ENCODE assay signal across 8 cellular contexts in the genomic region with DNA sequence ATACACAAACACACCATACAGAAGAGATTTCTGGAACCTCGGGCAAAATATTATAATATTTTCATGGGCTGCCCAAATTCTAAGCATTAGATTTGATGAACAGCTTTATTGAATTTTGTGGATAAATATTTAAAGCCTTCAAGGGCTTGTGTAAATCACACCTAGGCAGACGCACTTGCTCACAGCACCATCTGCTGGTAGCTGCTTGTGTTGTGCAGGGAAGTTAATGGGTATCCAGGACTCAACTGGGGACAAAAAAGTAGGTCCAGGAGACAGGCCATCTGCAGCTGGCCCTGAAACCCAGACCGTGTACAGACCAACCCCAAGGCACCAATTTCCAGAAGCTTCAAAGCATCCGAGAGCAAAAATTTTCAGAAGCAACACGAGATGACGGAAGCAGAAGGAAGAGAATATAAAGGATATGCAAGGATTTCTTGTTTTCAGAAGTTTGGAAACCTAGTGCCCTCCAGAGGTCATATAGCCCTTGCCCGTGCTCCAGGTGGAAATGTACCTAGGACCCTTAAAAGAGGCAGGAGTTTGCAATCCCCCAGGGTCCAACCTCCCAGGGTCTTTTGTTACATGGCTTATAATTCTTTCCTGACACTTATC.
DNase-seq lines count a peak whose midpoint lies in the region; ATAC-seq, FAIRE-seq and TF ChIP-seq lines count a peak whose summit lies in the region.

No MANE protein-coding gene starts in this region.

- H3K4me1 ChIP-seq in Loucy (ENCODE audit: insufficient read depth, low read length, poor library complexity, severe bottlenecking) (no peaks in the 10 kb centered on the region), SJCRH30 (no peaks in the 10 kb centered on the region), endothelial cell of umbilical vein (ENCODE audit: control insufficient read depth, extremely low read depth, insufficient read depth, low read length) (no peaks in the 10 kb centered on the region), uterus (no peaks in the 10 kb centered on the region)

- peak; percentile 11 for DNase-seq in Daoy (ENCODE audit: low read depth)
- peak; percentile 53 to 80 for DNase-seq in SJCRH30
- peak; percentile 48 for DNase-seq in endothelial cell of umbilical vein (ENCODE audit: low read depth, low spot score)
- peak; percentile 81 for DNase-seq in midbrain (lab: John Stamatoyannopoulos, UW)
- peak in 1 of 2 donors; percentile 24 for DNase-seq in uterus

- dilution Hi-C loops in endothelial cell of umbilical vein (cut with MboI; ENCODE audit: extremely low pct_ligation_motif_present, low sequenced_read_pairs): no loop called here

- no peaks in the 10 kb centered on the region for H3F3A ChIP-seq in Loucy (ENCODE audit: low read depth)

- H4K20me1 ChIP-seq in Loucy (ENCODE audit: insufficient read depth, low read length, poor library complexity, severe bottlenecking) (no peaks in the 10 kb centered on the region), endothelial cell of umbilical vein (replicated peaks; ENCODE audit: control insufficient read depth, extremely low read depth, insufficient read depth, low read length) (no peaks in the 10 kb centered on the region)

- CTCF ChIA-PET in endothelial cell of umbilical vein (lab: Charles Lee): interaction anchor here (0.6 to 8.2 kb wide), 9 partner anchors 9 to 721 kb away, joined by 3 to 113 read pairs (median 3); no protein-coding TSS in a partner anchor

- ATAC-seq in GM21447 (IDR thresholded peaks at IDR 0.05; ENCODE audit: unreplicated experiment) (peak; percentile 55), GM18873 (IDR thresholded peaks at IDR 0.05; ENCODE audit: low FRiP score, unreplicated experiment) (no peak)

- H3K9me2 ChIP-seq in Loucy (replicated peaks; ENCODE audit: low read depth, low read length): no peaks in the 10 kb centered on the region

- no peaks in the 10 kb centered on the region for H3K27me3 ChIP-seq in Loucy (ENCODE audit: insufficient read depth, low read length, poor library complexity, severe bottlenecking)
- no peaks in the 10 kb centered on the region for H3K27me3 ChIP-seq in SJCRH30
- H3K27me3 ChIP-seq in endothelial cell of umbilical vein (ENCODE audit: control insufficient read depth in 2 of 2, insufficient read depth in 2 of 2, low read length in 2 of 2): no peaks in the 10 kb centered on the region
- H3K27me3 ChIP-seq in uterus: no peaks in the 10 kb centered on the region

- H3K9ac ChIP-seq in Loucy (ENCODE audit: low read depth, low read length, poor library complexity, severe bottlenecking) (no peak overlapping the region), endothelial cell of umbilical vein (replicated peaks; ENCODE audit: extremely low read depth, insufficient read depth, low read length) (no peak overlapping the region)

- no peaks in the 10 kb centered on the region for H3K79me2 ChIP-seq in Loucy (ENCODE audit: insufficient read depth, low read length)
- H3K79me2 ChIP-seq in endothelial cell of umbilical vein (ENCODE audit: control insufficient read depth, insufficient read depth, low read length): no peaks in the 10 kb centered on the region

- H3K4me2 ChIP-seq in Loucy (ENCODE audit: low read depth, low read length, poor library complexity, severe bottlenecking) (no peak overlapping the region), endothelial cell of umbilical vein (ENCODE audit: insufficient read depth, low read length) (no peak overlapping the region)

- no peaks in the 10 kb centered on the region for H3K9me3 ChIP-seq in Loucy (ENCODE audit: insufficient read depth, low read depth, low read length)
- no peaks in the 10 kb centered on the region for H3K9me3 ChIP-seq in SJCRH30 (replicated peaks)
- H3K9me3 ChIP-seq in endothelial cell of umbilical vein (replicated peaks; ENCODE audit: control insufficient read depth, insufficient read depth, low read length): no peaks in the 10 kb centered on the region
- H3K9me3 ChIP-seq in uterus: no peaks in the 10 kb centered on the region

- no peak for TF ChIP-seq POLR2A in endothelial cell of umbilical vein (IDR thresholded peaks at IDR 0.05; ENCODE audit: low read depth, low read length)
- TF ChIP-seq POLR2A in uterus (IDR thresholded peaks at IDR 0.05): no peak

- H2AFZ ChIP-seq in Loucy (ENCODE audit: low read length) (no peak overlapping the region), endothelial cell of umbilical vein (ENCODE audit: low read depth, low read length) (no peak overlapping the region)

- H3K4me3 ChIP-seq in Loucy (ENCODE audit: low read length, poor library complexity, severe bottlenecking) (no peak overlapping the region), SJCRH30 (no peak overlapping the region), endothelial cell of umbilical vein (replicated peaks in 1 of 3; ENCODE audit: insufficient read depth in 1 of 3, low read depth in 1 of 3, low read length in 3 of 3) (no peak overlapping the region), uterus (no peak overlapping the region)

- no peak overlapping the region for H3K27ac ChIP-seq in SJCRH30
- H3K27ac ChIP-seq in endothelial cell of umbilical vein (ENCODE audit: insufficient read depth, low read depth, low read length): no peak overlapping the region
- H3K27ac ChIP-seq in uterus: no peak overlapping the region

- POLR2A ChIA-PET in endothelial cell of umbilical vein (lab: Charles Lee): no interaction called here

- intact Hi-C loops in endothelial cell of umbilical vein (cut with micrococcal nuclease) (loop anchor here (2.0 kb wide), 1 partner anchor 370 kb away; no protein-coding TSS in a partner anchor), uterus (cut with DNase I; ENCODE audit: low total_unique reads) (no loop called here)

- no peaks in the 10 kb centered on the region for H3K9me1 ChIP-seq in endothelial cell of umbilical vein (replicated peaks; ENCODE audit: control insufficient read depth, extremely low read depth, insufficient read depth, low read length)

- no peaks in the 10 kb centered on the region for H3K36me3 ChIP-seq in Loucy (ENCODE audit: insufficient read depth, low read length)
- H3K36me3 ChIP-seq in SJCRH30: no peaks in the 10 kb centered on the region
- H3K36me3 ChIP-seq in endothelial cell of umbilical vein (ENCODE audit: control insufficient read depth in 2 of 2, extremely low read depth in 1 of 2, insufficient read depth in 2 of 2, low read length in 2 of 2): no peaks in the 10 kb centered on the region
- H3K36me3 ChIP-seq in uterus: no peaks in the 10 kb centered on the region

- no TSS peak for BruUV-seq in endothelial cell of umbilical vein (replicated peaks; lab: Mats Ljungman, UMichigan)

- TF ChIP-seq CTCF in Loucy (conservative IDR thresholded peaks at IDR 0.05; ENCODE audit: low read length) (peak; percentile 92), endothelial cell of umbilical vein (IDR thresholded peaks at IDR 0.05; ENCODE audit: extremely low read depth in 1 of 2, insufficient read depth in 1 of 2, low read depth in 1 of 2, low read length in 2 of 2) (peak; percentile 56 to 68), uterus (IDR thresholded peaks at IDR 0.05) (peak; percentile 27 to 49 (median 34))

- peak; percentile 4 for FAIRE-seq in endothelial cell of umbilical vein (lab: Jason Lieb, UNC)

TF ChIP-seq in endothelial cell of umbilical vein, 7 proteins besides CTCF, POLR2A, EP300 and RAD21:
- TF ChIP-seq GATA2 (IDR thresholded peaks at IDR 0.05; ENCODE audit: insufficient read depth, insufficient read length, low read depth, low read length) (no peak), MAX (IDR thresholded peaks at IDR 0.05; ENCODE audit: insufficient read depth, insufficient read length) (no peak), FOS (IDR thresholded peaks at IDR 0.05; ENCODE audit: borderline replicate concordance, insufficient read depth, low read length) (no peak)

Comparison
In these comparisons a context has a peak if more than half of its experiments do, and no peak if none do; other contexts are left out.
1. CTCF ChIP-seq: peak in every context shown above with its lines; median percentile 92 in Loucy; 62 in endothelial cell of umbilical vein; 34 in uterus.